In genomic region chr6:135814043-135814442, GRCh38 we compare ENCODE assay signal across 27 cellular contexts.
"Had no signal": no experiment of that assay in that cellular context is flagged by ENCODE, and none has a peak within 500 bp of the region (broad histone marks: within the 10 kb centered on the region; RNA-seq: fewer than 3 reads in every experiment).

No MANE protein-coding gene starts in this region.

- H3K4me3 Mint-ChIP-seq: activated B cell treated with CpG ODN at 0.5 μM for 24 hours; activated CD8-positive, alpha-beta T cell treated with anti-CD3 and anti-CD28 coated beads for 36 hours; activated T-cell treated with anti-CD3 and anti-CD28 coated beads, Interleukin-2, amount 50 U/mL, for 4 hours; effector memory CD8-positive, alpha-beta T cell; nephron progenitor cell; stimulated activated naive B cell treated with anti-CD40 and anti-IgM and Interleukin-4, amounts not matched to agents 10 μg/mL and 1 μg/mL and 100 μg/mL, for 72 hours; T-helper 2 cell treated with Interferon-gamma antibody and Interleukin-4, amounts not matched to agents 5 μg/mL and 100 μg/mL, for 36 hours had no signal

- DNase-seq: activated B cell treated with CpG ODN at 0.5 μM for 24 hours; activated CD4-positive, alpha-beta T cell treated with anti-CD3 and anti-CD28 coated beads, Interleukin-2, amount 50 U/mL, for 1 hour; activated CD8-positive, alpha-beta T cell treated with anti-CD3 and anti-CD28 coated beads for 36 hours; activated naive CD4-positive, alpha-beta T cell; activated T-cell treated with anti-CD3 and anti-CD28 coated beads, Interleukin-2, amount 50 U/mL, for 4 hours; effector memory CD8-positive, alpha-beta T cell; foreskin fibroblast; head of caudate nucleus; hypothalamus; kidney glomerular epithelial cell; left ventricle myocardium inferior; mucosa of descending colon; nephron progenitor cell; stimulated activated CD4-positive, alpha-beta T cell treated with anti-CD3 and anti-CD28 coated beads, Interleukin-15, amount 100 ng/mL, for 24 hours; stimulated activated CD4-positive, alpha-beta T cell treated with anti-CD3 and anti-CD28 coated beads, Interleukin-2, amount 100 ng/mL, for 24 hours; stimulated activated naive B cell treated with anti-CD40 and anti-IgM and Interleukin-4, amounts not matched to agents 10 μg/mL and 1 μg/mL and 100 μg/mL, for 72 hours; stomach; T-helper 1 cell; tibial artery; upper lobe of right lung had no signal

- H3K36me3 ChIP-seq: left ventricle myocardium inferior, neutrophil, prostate gland, stomach, tibial artery, upper lobe of right lung had no signal

- H3K27ac Mint-ChIP-seq: activated B cell treated with CpG ODN at 0.5 μM for 24 hours; activated CD8-positive, alpha-beta T cell treated with anti-CD3 and anti-CD28 coated beads for 36 hours; activated naive CD4-positive, alpha-beta T cell treated with anti-CD3 and anti-CD28 coated beads, Interleukin-2, amount 50 U/mL, for 72 hours; effector memory CD8-positive, alpha-beta T cell; stimulated activated naive B cell treated with anti-CD40 and anti-IgM and Interleukin-4, amounts not matched to agents 10 μg/mL and 1 μg/mL and 100 μg/mL, for 72 hours; T-helper 2 cell treated with Interferon-gamma antibody and Interleukin-4, amounts not matched to agents 5 μg/mL and 100 μg/mL, for 36 hours had no signal

- FAIRE-seq: endothelial cell of umbilical vein had no signal

- ATAC-seq: activated CD8-positive, alpha-beta T cell treated with anti-CD3 and anti-CD28 coated beads for 36 hours; activated naive CD4-positive, alpha-beta T cell treated with anti-CD3 and anti-CD28 coated beads, Interleukin-2, amount 50 U/mL, for 72 hours; activated T-cell treated with anti-CD3 and anti-CD28 coated beads, Interleukin-2, amount 50 U/mL, for 4 hours; effector memory CD8-positive, alpha-beta T cell; esophagus mucosa; mucosa of descending colon; stimulated activated naive B cell treated with anti-CD40 and anti-IgM and Interleukin-4, amounts not matched to agents 10 μg/mL and 1 μg/mL and 100 μg/mL, for 72 hours; upper lobe of right lung had no signal

- H3K4me3 ChIP-seq: coronary artery, left ventricle myocardium inferior, mucosa of descending colon, prostate gland, stomach, tibial artery, upper lobe of right lung had no signal

- H3K27me3 Mint-ChIP-seq: activated B cell treated with CpG ODN at 0.5 μM for 24 hours; activated CD8-positive, alpha-beta T cell treated with anti-CD3 and anti-CD28 coated beads for 36 hours; effector memory CD8-positive, alpha-beta T cell; stimulated activated naive B cell treated with anti-CD40 and anti-IgM and Interleukin-4, amounts not matched to agents 10 μg/mL and 1 μg/mL and 100 μg/mL, for 72 hours had no signal

- H3K4me1 ChIP-seq: prostate gland, upper lobe of right lung had no signal

- H3K9me3 Mint-ChIP-seq: activated naive CD4-positive, alpha-beta T cell treated with anti-CD3 and anti-CD28 coated beads, Interleukin-2, amount 50 U/mL, for 72 hours; effector memory CD8-positive, alpha-beta T cell had no signal

- H3K9me3 ChIP-seq: mucosa of descending colon, neutrophil, prostate gland, tibial artery, upper lobe of right lung had no signal

- H3K27me3 ChIP-seq: neutrophil, stomach, tibial artery, upper lobe of right lung had no signal

- H3K36me3 Mint-ChIP-seq: activated naive CD4-positive, alpha-beta T cell treated with anti-CD3 and anti-CD28 coated beads, Interleukin-2, amount 50 U/mL, for 72 hours; stimulated activated naive B cell treated with anti-CD40 and anti-IgM and Interleukin-4, amounts not matched to agents 10 μg/mL and 1 μg/mL and 100 μg/mL, for 72 hours had no signal

- H3K27ac ChIP-seq: coronary artery, left ventricle myocardium inferior, neutrophil, prostate gland, stomach, tibial artery, upper lobe of right lung had no signal
